1 cellular context compared by ENCODE assay signal in genomic region chr16:2223375-2224182, GRCh38.
TF ChIP-seq lines count a peak whose summit lies in the region.

A gene with protein sequence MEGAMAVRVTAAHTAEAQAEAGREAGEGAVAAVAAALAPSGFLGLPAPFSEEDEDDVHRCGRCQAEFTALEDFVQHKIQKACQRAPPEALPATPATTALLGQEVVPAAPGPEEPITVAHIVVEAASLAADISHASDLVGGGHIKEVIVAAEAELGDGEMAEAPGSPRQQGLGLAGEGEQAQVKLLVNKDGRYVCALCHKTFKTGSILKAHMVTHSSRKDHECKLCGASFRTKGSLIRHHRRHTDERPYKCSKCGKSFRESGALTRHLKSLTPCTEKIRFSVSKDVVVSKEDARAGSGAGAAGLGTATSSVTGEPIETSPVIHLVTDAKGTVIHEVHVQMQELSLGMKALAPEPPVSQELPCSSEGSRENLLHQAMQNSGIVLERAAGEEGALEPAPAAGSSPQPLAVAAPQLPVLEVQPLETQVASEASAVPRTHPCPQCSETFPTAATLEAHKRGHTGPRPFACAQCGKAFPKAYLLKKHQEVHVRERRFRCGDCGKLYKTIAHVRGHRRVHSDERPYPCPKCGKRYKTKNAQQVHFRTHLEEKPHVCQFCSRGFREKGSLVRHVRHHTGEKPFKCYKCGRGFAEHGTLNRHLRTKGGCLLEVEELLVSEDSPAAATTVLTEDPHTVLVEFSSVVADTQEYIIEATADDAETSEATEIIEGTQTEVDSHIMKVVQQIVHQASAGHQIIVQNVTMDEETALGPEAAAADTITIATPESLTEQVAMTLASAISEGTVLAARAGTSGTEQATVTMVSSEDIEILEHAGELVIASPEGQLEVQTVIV (plus strand): TSS chr16:2223591. CDS start chr16:2223614, 23 bp downstream.

TF ChIP-seq in K562, 482 proteins besides CTCF, POLR2A, EP300 and RAD21 (continued from another document and continues in another):
- TF ChIP-seq RREB1 (CRISPR knock-in tag; IDR thresholded peaks at IDR 0.05) (no peak; the same call in 1 of the 2 replicates), RBM22 (IDR thresholded peaks at IDR 0.05; ENCODE audit: low read depth, low read length, poor library complexity, severe bottlenecking) (peak; percentile 90), SMARCC2 (IDR thresholded peaks at IDR 0.05; ENCODE audit: low read depth) (no peak), VEZF1 (CRISPR knock-in tag; IDR thresholded peaks at IDR 0.05) (peak; percentile 85), ZNF77 (CRISPR knock-in tag; IDR thresholded peaks at IDR 0.05) (no peak), MYC (IDR thresholded peaks at IDR 0.05; ENCODE audit: low read depth, low read length) (peak; percentile 86), MYC (CRISPR knock-in tag; IDR thresholded peaks at IDR 0.05; ENCODE audit: borderline replicate concordance, low read depth) (no peak; the same call in 1 of the 2 replicates), U2AF2 (optimal IDR thresholded peaks at IDR 0.05; ENCODE audit: low read depth, low read length) (no peak), PHF21A (IDR thresholded peaks at IDR 0.05; ENCODE audit: borderline replicate concordance, low read depth) (no peak), MBD2 (IDR thresholded peaks at IDR 0.05; ENCODE audit: borderline replicate concordance, low read depth) (peak; percentile 52; the same call in 1 of the 2 replicates), DIDO1 (tag; IDR thresholded peaks at IDR 0.05; ENCODE audit: low read depth) (no peak), SMAD1 (IDR thresholded peaks at IDR 0.05; ENCODE audit: low read depth, low read length, partially characterized antibody) (no peak), ATF1 (CRISPR knock-in tag; IDR thresholded peaks at IDR 0.05) (peak; percentile 79; the same call in 1 of the 2 replicates), ATF1 (tag; IDR thresholded peaks at IDR 0.05) (peak; percentile 94), ZHX1 (conservative IDR thresholded peaks at IDR 0.05; ENCODE audit: low read length) (0 out of 2 replicates have a peak, but pooled peaks have one; percentile 66), PPARD (CRISPR knock-in tag; IDR thresholded peaks at IDR 0.05) (no peak), ZNF121 (CRISPR knock-in tag; conservative IDR thresholded peaks at IDR 0.05) (no peak), CBX1 (IDR thresholded peaks at IDR 0.05; ENCODE audit: low read depth) (peak; percentile 45; the same call in 1 of the 2 replicates), ZNF785 (CRISPR knock-in tag; IDR thresholded peaks at IDR 0.05) (no peak), SMAD3 (CRISPR knock-in tag; conservative IDR thresholded peaks at IDR 0.05) (no peak), POLR2AphosphoS5 (IDR thresholded peaks at IDR 0.05; ENCODE audit: control insufficient read depth, insufficient read depth, low read depth, low read length) (peak; percentile 75), RB1 (IDR thresholded peaks at IDR 0.05; ENCODE audit: low read depth) (peak; percentile 91), MTA2 (IDR thresholded peaks at IDR 0.05; ENCODE audit: low read depth) (no peak), TAF1 (IDR thresholded peaks at IDR 0.05; ENCODE audit: control insufficient read depth, extremely low read depth, insufficient read depth, low read length, severe bottlenecking) (peak; percentile 87), ZKSCAN1 (IDR thresholded peaks at IDR 0.05; ENCODE audit: low read depth, low read length) (no peak), CCNT2 (IDR thresholded peaks at IDR 0.05; ENCODE audit: borderline replicate concordance, extremely low read depth, insufficient read length, low read depth, low read length) (peak; percentile 42), ADNP (tag; IDR thresholded peaks at IDR 0.05) (no peak), TOE1 (IDR thresholded peaks at IDR 0.05; ENCODE audit: borderline replicate concordance) (no peak), TOE1 (CRISPR knock-in tag; IDR thresholded peaks at IDR 0.05; ENCODE audit: borderline replicate concordance, low read depth) (peak; percentile 29; the same call in 1 of the 2 replicates), FOXJ2 (tag; IDR thresholded peaks at IDR 0.05) (peak; percentile 80; the same call in 1 of the 2 replicates), TRIM28 (IDR thresholded peaks at IDR 0.05) (no peak), ZNF740 (CRISPR knock-in tag; IDR thresholded peaks at IDR 0.05) (0 out of 2 replicates have a peak, but pooled peaks have one; percentile 40), ZNF740 (tag; IDR thresholded peaks at IDR 0.05) (no peak), SNAPC5 (CRISPR knock-in tag; IDR thresholded peaks at IDR 0.05) (no peak), FOXA3 (CRISPR knock-in tag; conservative IDR thresholded peaks at IDR 0.05 in 1 of 2, IDR thresholded peaks at IDR 0.05 in 1 of 2) (no peak), CSDE1 (IDR thresholded peaks at IDR 0.05) (peak in 1 of 2 experiments; percentile 96; a peak in 2 of 4 replicates), PCBP2 (IDR thresholded peaks at IDR 0.05; ENCODE audit: low read depth, low read length, poor library complexity, severe bottlenecking) (no peak), BCL6 (CRISPR knock-in tag; IDR thresholded peaks at IDR 0.05) (no peak), NCOR1 (IDR thresholded peaks at IDR 0.05) (no peak), DDX20 (tag; IDR thresholded peaks at IDR 0.05; ENCODE audit: low read depth) (no peak), HDAC3 (IDR thresholded peaks at IDR 0.05; ENCODE audit: borderline replicate concordance, partially characterized antibody) (no peak), CHD4 (IDR thresholded peaks at IDR 0.05; ENCODE audit: insufficient read depth, insufficient replicate concordance, low read depth, low read length, poor library complexity, severe bottlenecking) (peak; percentile 42)
- TF ChIP-seq, protein P1, sequence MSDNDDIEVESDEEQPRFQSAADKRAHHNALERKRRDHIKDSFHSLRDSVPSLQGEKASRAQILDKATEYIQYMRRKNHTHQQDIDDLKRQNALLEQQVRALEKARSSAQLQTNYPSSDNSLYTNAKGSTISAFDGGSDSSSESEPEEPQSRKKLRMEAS (CRISPR knock-in tag; IDR thresholded peaks at IDR 0.05): peak; percentile 85
- TF ChIP-seq, protein P2, sequence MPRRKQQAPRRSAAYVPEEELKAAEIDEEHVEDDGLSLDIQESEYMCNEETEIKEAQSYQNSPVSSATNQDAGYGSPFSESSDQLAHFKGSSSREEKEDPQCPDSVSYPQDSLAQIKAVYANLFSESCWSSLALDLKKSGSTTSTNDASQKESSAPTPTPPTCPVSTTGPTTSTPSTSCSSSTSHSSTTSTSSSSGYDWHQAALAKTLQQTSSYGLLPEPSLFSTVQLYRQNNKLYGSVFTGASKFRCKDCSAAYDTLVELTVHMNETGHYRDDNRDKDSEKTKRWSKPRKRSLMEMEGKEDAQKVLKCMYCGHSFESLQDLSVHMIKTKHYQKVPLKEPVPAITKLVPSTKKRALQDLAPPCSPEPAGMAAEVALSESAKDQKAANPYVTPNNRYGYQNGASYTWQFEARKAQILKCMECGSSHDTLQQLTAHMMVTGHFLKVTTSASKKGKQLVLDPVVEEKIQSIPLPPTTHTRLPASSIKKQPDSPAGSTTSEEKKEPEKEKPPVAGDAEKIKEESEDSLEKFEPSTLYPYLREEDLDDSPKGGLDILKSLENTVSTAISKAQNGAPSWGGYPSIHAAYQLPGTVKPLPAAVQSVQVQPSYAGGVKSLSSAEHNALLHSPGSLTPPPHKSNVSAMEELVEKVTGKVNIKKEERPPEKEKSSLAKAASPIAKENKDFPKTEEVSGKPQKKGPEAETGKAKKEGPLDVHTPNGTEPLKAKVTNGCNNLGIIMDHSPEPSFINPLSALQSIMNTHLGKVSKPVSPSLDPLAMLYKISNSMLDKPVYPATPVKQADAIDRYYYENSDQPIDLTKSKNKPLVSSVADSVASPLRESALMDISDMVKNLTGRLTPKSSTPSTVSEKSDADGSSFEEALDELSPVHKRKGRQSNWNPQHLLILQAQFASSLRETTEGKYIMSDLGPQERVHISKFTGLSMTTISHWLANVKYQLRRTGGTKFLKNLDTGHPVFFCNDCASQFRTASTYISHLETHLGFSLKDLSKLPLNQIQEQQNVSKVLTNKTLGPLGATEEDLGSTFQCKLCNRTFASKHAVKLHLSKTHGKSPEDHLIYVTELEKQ (CRISPR knock-in tag; IDR thresholded peaks at IDR 0.05): no peak
- TF ChIP-seq, protein P3, sequence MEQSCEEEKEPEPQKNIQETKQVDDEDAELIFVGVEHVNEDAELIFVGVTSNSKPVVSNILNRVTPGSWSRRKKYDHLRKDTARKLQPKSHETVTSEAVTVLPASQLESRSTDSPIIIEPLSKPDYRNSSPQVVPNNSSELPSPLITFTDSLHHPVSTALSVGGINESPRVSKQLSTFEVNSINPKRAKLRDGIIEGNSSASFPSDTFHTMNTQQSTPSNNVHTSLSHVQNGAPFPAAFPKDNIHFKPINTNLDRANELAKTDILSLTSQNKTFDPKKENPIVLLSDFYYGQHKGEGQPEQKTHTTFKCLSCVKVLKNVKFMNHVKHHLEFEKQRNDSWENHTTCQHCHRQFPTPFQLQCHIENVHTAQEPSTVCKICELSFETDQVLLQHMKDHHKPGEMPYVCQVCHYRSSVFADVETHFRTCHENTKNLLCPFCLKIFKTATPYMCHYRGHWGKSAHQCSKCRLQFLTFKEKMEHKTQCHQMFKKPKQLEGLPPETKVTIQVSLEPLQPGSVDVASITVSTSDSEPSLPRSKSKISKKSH (CRISPR knock-in tag; IDR thresholded peaks at IDR 0.05): no peak
